Comparison of ENCODE assay signal across 8 cellular contexts in the genomic region with DNA sequence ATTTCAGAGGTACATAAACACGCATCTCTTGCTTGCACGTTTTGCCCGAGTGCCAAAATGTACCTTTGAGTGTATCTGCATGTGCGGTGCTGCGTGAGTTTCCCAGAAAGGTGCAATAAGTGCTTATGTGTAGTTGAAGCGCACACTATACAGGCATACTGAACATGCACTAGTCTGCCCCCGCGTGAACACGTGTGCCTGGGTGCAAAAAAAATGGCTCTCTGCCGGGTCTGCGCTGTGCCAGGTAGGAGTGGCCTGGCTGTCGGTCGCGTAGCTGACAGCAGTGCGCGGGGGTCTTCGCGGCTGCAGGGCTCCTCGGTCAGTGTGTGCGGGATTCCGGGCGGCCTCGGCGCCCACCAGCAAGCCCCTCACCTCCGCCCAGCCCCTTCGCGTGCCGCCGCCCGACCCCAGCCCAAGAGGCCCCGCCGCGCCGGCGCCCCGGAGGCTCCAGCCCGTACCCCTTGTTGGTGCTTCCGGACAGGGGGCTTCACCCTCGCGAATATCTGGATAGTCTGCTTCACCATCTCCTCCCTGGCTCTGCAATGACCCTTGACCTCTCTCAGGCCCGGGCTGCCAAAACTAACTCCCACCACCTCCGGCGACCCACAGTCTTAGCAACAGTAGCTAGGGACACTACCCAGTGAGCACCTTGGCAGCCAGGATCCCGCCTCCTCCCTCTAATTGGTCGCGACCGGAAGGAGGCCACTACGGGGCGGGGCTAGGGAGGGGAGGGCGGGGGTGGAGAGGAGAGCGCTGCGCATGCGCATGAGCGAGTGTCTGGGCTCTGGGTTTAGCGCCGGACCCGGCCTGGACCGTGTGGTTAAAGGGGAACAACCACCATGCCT. TPM values are rescaled to one million over a fixed set of nuclear protein-coding genes. Genes with fewer than 3 reads are reported as not detected.
DNase-seq lines count a peak whose midpoint lies in the region; ATAC-seq and TF ChIP-seq lines count a peak whose summit lies in the region.

A gene with protein sequence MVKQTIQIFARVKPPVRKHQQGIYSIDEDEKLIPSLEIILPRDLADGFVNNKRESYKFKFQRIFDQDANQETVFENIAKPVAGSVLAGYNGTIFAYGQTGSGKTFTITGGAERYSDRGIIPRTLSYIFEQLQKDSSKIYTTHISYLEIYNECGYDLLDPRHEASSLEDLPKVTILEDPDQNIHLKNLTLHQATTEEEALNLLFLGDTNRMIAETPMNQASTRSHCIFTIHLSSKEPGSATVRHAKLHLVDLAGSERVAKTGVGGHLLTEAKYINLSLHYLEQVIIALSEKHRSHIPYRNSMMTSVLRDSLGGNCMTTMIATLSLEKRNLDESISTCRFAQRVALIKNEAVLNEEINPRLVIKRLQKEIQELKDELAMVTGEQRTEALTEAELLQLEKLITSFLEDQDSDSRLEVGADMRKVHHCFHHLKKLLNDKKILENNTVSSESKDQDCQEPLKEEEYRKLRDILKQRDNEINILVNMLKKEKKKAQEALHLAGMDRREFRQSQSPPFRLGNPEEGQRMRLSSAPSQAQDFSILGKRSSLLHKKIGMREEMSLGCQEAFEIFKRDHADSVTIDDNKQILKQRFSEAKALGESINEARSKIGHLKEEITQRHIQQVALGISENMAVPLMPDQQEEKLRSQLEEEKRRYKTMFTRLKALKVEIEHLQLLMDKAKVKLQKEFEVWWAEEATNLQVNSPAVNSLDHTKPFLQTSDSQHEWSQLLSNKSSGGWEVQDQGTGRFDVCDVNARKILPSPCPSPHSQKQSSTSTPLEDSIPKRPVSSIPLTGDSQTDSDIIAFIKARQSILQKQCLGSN (minus strand): TSS at position 622 of the 845 bp plus-strand sequence. CDS start 98 bp downstream, at position 524.

- H3K27me3 ChIP-seq in BE2C, result peaks cover 7% of the 10 kb centered on the region; the same call in 1 of the 2 replicates

- DNase-seq in BE2C (peak; percentile 92), NCI-H748 (lab: John Stamatoyannopoulos, UW; ENCODE audit: unreplicated experiment) (peak; percentile 97), activated T-cell treated with anti-CD3 and anti-CD28 coated beads for 4 hours (peak; percentile 65), epithelial cell of esophagus (ENCODE audit: low read depth) (peak; percentile 77), middle frontal gyrus (ENCODE audit: extremely low spot score, low spot score) (peak; percentile 83)
- DNase-seq in stimulated activated CD8-positive, alpha-beta memory T cell treated with anti-CD3 and anti-CD28 coated beads, Interleukin-15, amount 100 ng/mL, for 4 hours (ENCODE audit: low read depth in 2 of 2), result peak; percentile 52 to 56

- ATAC-seq in GM19328 (IDR thresholded peaks at IDR 0.05; ENCODE audit: unreplicated experiment), result peak; percentile 99
- ATAC-seq in HG03469 (IDR thresholded peaks at IDR 0.05; ENCODE audit: unreplicated experiment), result peak; percentile 93

- no peak for TF ChIP-seq CTCF in BE2C (IDR thresholded peaks at IDR 0.05; ENCODE audit: low read depth, low read length)
- no peak for TF ChIP-seq CTCF in epithelial cell of esophagus (IDR thresholded peaks at IDR 0.05; ENCODE audit: insufficient read depth, low read depth, low read length, missing control alignments)

- H3K9me3 ChIP-seq in BE2C, result no peaks in the 10 kb centered on the region

- peak within 1 kb of the TSS; percentile 67 for H3K4me3 ChIP-seq in BE2C (ENCODE audit: low read depth, low read length)
- peak within 1 kb of the TSS; percentile 53 for H3K4me3 ChIP-seq in epithelial cell of esophagus (ENCODE audit: low read length)

- H3K36me3 ChIP-seq in BE2C, result no peaks in the 10 kb centered on the region

- H3K4me1 ChIP-seq in BE2C, result no peaks in the 10 kb centered on the region

RNA-seq across cellular contexts. Expression of the gene that starts here (rescaled TPM):
- not detected for polyA plus RNA-seq in BE2C (2012; ENCODE audit: insufficient read depth, insufficient read length, low read depth)

Comparison
In these comparisons a context has a peak if more than half of its experiments do, and no peak if none do; other contexts are left out.
1. Peak in every context shown above with its lines: DNase-seq, ATAC-seq and H3K4me3 ChIP-seq.